Comparison of ENCODE assay signal across 14 cellular contexts in the genomic region with DNA sequence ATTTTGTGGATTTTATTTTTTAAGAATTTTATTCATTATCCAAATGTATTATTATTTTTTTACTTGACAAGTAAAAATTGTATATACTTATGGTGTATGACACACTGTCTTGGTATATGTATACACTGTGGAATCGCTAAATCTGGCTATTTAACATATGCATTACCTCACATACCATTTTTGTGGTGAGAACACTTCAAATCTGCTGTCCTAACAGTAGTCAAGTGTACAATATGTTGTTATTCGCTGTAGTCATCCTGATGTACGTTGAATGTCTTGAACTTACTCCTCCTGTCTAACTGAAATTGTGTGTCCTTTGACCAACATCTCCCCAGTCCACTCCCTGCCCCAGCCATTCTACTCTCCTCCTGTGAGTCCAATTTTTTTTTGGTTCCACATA.
"Had no signal": no experiment of that assay in that cellular context is flagged by ENCODE, and none has a peak within 500 bp of the region (broad histone marks: within the 10 kb centered on the region; RNA-seq: fewer than 3 reads in every experiment).

No MANE protein-coding gene starts in this region.

- H3K27me3 Mint-ChIP-seq: stimulated activated memory B cell treated with anti-CD40 and anti-IgM and Interleukin-4, amounts not matched to agents 10 μg/mL and 1 μg/mL and 100 μg/mL, for 72 hours had no signal

- H3K4me3 ChIP-seq: pancreas, transverse colon had no signal

- H3K36me3 Mint-ChIP-seq: mesothelial cell of epicardium; stimulated activated memory B cell treated with anti-CD40 and anti-IgM and Interleukin-4, amounts not matched to agents 10 μg/mL and 1 μg/mL and 100 μg/mL, for 72 hours had no signal

- H3K4me1 Mint-ChIP-seq: neural crest cell; stimulated activated memory B cell treated with anti-CD40 and anti-IgM and Interleukin-4, amounts not matched to agents 10 μg/mL and 1 μg/mL and 100 μg/mL, for 72 hours had no signal

- H3K27me3 ChIP-seq: pancreas, transverse colon had no signal

- ATAC-seq: effector memory CD8-positive, alpha-beta T cell; stimulated activated memory B cell treated with anti-CD40 and anti-IgM and Interleukin-4, amounts not matched to agents 10 μg/mL and 1 μg/mL and 100 μg/mL, for 72 hours had no signal

- H3K27ac Mint-ChIP-seq: effector memory CD8-positive, alpha-beta T cell; stimulated activated memory B cell treated with anti-CD40 and anti-IgM and Interleukin-4, amounts not matched to agents 10 μg/mL and 1 μg/mL and 100 μg/mL, for 72 hours had no signal

- H3K9me3 ChIP-seq: pancreas, transverse colon had no signal

- H3K36me3 ChIP-seq: pancreas, transverse colon had no signal

- H3K4me1 ChIP-seq: pancreas, transverse colon had no signal

- DNase-seq: activated naive CD4-positive, alpha-beta T cell; activated T-cell treated with anti-CD3 and anti-CD28 coated beads for 4 hours; aorta; dermis blood vessel endothelial cell; effector memory CD8-positive, alpha-beta T cell; hypothalamus; kidney glomerular epithelial cell; pancreas; stimulated activated CD4-positive, alpha-beta T cell treated with anti-CD3 and anti-CD28 coated beads, Interleukin-12 subunit alpha, Interleukin-12 subunit beta, amount 100 ng/mL, for 4 hours; stimulated activated CD4-positive, alpha-beta T cell treated with anti-CD3 and anti-CD28 coated beads, Interleukin-2, amount 100 ng/mL, for 24 hours; transverse colon had no signal

- H3K27ac ChIP-seq: pancreas, transverse colon had no signal

- H3K4me3 Mint-ChIP-seq: effector memory CD8-positive, alpha-beta T cell; mesothelial cell of epicardium; neural crest cell; stimulated activated memory B cell treated with anti-CD40 and anti-IgM and Interleukin-4, amounts not matched to agents 10 μg/mL and 1 μg/mL and 100 μg/mL, for 72 hours had no signal
